Comparison of ENCODE assay signal across 9 cellular contexts in the genomic region with DNA sequence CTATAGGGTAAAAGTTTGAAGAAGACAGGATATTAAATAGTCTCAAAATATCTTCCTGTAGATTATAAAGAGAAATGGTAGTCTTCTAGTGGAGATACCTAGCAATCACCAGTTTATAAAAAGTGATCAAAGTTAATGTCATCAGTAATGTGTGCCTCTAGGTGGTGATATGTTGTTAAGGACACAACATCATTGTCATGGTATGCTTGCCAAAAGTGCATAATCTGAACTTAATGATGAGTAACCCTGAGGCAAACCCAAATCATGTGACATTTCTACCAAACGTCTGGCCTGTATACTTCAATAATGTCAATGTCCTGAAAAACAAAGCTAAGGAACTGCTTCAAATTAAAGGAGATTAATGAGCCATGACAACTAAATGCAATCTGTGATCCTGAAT.
DNase-seq lines count a peak whose midpoint lies in the region; TF ChIP-seq lines count a peak whose summit lies in the region.
"Had no signal": no experiment of that assay in that cellular context is flagged by ENCODE, and none has a peak within 500 bp of the region (broad histone marks: within the 10 kb centered on the region; RNA-seq: fewer than 3 reads in every experiment).

No MANE protein-coding gene starts in this region.

- no peak for TF ChIP-seq CTCF in sigmoid colon (IDR thresholded peaks at IDR 0.05)

- TF ChIP-seq POLR2A in erythroblast (IDR thresholded peaks at IDR 0.05; ENCODE audit: low read length) (no peak), sigmoid colon (IDR thresholded peaks at IDR 0.05) (no peak)

- H3K36me3 Mint-ChIP-seq in activated T-helper 1 cell treated with anti-CD3 and anti-CD28 coated beads, Interleukin-12 subunit alpha, Interleukin-12 subunit beta, Interleukin-2, Interleukin-4 antibody, amounts not matched to agents 30 ng/mL and 10 ng/mL and 1 ng/mL, durations not matched to agents 14 hours and 24 hours and 36 hours (ENCODE audit: low read depth), result no peaks in the 10 kb centered on the region

- H3K4me1 ChIP-seq in sigmoid colon, result peaks cover 0 to 17% (median 15%) of the 10 kb centered on the region in 4 donors

- no peak overlapping the region for H3K4me3 Mint-ChIP-seq in activated T-helper 1 cell treated with anti-CD3 and anti-CD28 coated beads, Interleukin-12 subunit alpha, Interleukin-12 subunit beta, Interleukin-2, Interleukin-4 antibody, amounts not matched to agents 30 ng/mL and 10 ng/mL and 1 ng/mL, durations not matched to agents 14 hours and 24 hours and 36 hours

- H3K4me1 Mint-ChIP-seq in activated T-helper 1 cell treated with anti-CD3 and anti-CD28 coated beads, Interleukin-12 subunit alpha, Interleukin-12 subunit beta, Interleukin-2, Interleukin-4 antibody, amounts not matched to agents 30 ng/mL and 10 ng/mL and 1 ng/mL, durations not matched to agents 14 hours and 24 hours and 36 hours (ENCODE audit: low read depth), result peaks cover 29% of the 10 kb centered on the region

- H3K9me3 Mint-ChIP-seq in activated T-helper 1 cell treated with anti-CD3 and anti-CD28 coated beads, Interleukin-12 subunit alpha, Interleukin-12 subunit beta, Interleukin-2, Interleukin-4 antibody, amounts not matched to agents 30 ng/mL and 10 ng/mL and 1 ng/mL, durations not matched to agents 14 hours and 24 hours and 36 hours, result no peaks in the 10 kb centered on the region

- intact Hi-C loops in sigmoid colon (cut with DNase I), result no loop called here
- intact Hi-C loops in activated T-helper 1 cell treated with anti-CD3 and anti-CD28 coated beads, Interleukin-12 subunit alpha, Interleukin-12 subunit beta, Interleukin-2, Interleukin-4 antibody, amounts not matched to agents 30 ng/mL and 10 ng/mL and 1 ng/mL, durations not matched to agents 14 hours and 24 hours and 36 hours (cut with micrococcal nuclease), result loop anchor here (1.0 to 2.0 kb wide), 4 partner anchors 96 to 220 kb away; a partner anchor contains a TSS

- no peak overlapping the region for H3K27ac Mint-ChIP-seq in activated T-helper 1 cell treated with anti-CD3 and anti-CD28 coated beads, Interleukin-12 subunit alpha, Interleukin-12 subunit beta, Interleukin-2, Interleukin-4 antibody, amounts not matched to agents 30 ng/mL and 10 ng/mL and 1 ng/mL, durations not matched to agents 14 hours and 24 hours and 36 hours

- H3K36me3 ChIP-seq in sigmoid colon, result no peaks in the 10 kb centered on the region

- no peak overlapping the region for H3K27ac ChIP-seq in sigmoid colon
- H3K27ac ChIP-seq: HL-60 had no signal

- DNase-seq in 8988T (peak; percentile 11), GM03348 (ENCODE audit: low spot score) (peak; percentile 19), NCI-H69 (lab: John Stamatoyannopoulos, UW) (peak; percentile 86), erythroblast (lab: John Stamatoyannopoulos, UW) (peak; percentile 58 to 66), sigmoid colon (no peak), D341Med (ENCODE audit: low spot score) (no peak)
- no peak for DNase-seq in stimulated activated CD4-positive, alpha-beta T cell treated with anti-CD3 and anti-CD28 coated beads, Interleukin-2, amount 100 ng/mL, for 48 hours
- DNase-seq in activated T-helper 1 cell treated with anti-CD3 and anti-CD28 coated beads, Interleukin-12 subunit alpha, Interleukin-12 subunit beta, Interleukin-2, Interleukin-4 antibody, amounts not matched to agents 30 ng/mL and 10 ng/mL and 1 ng/mL, durations not matched to agents 14 hours and 24 hours and 36 hours (ENCODE audit: low spot score), result no peak

- 3 to 17% methylated on average over 1 of the region's 1 CpG for WGBS in sigmoid colon, 2 donors

- no peaks in the 10 kb centered on the region for H3K9me3 ChIP-seq in sigmoid colon

- no peak overlapping the region for H3K4me3 ChIP-seq in sigmoid colon

- no peak for TF ChIP-seq EP300 in sigmoid colon (IDR thresholded peaks at IDR 0.05)

- H3K27me3 ChIP-seq in sigmoid colon, result no peaks in the 10 kb centered on the region

- H3K27me3 Mint-ChIP-seq in activated T-helper 1 cell treated with anti-CD3 and anti-CD28 coated beads, Interleukin-12 subunit alpha, Interleukin-12 subunit beta, Interleukin-2, Interleukin-4 antibody, amounts not matched to agents 30 ng/mL and 10 ng/mL and 1 ng/mL, durations not matched to agents 14 hours and 24 hours and 36 hours (ENCODE audit: insufficient read depth), result peaks cover 4% of the 10 kb centered on the region

Comparison
In these comparisons a context has a peak if more than half of its experiments do, and no peak if none do; other contexts are left out.
1. DNase-seq: peak in 8988T (single experiment), GM03348 (single experiment), NCI-H69 (single experiment) and erythroblast (2 of 2); none in stimulated activated CD4-positive, alpha-beta T cell treated with anti-CD3 and anti-CD28 coated beads, Interleukin-2, amount 100 ng/mL, for 48 hours (0 of 2), sigmoid colon (single experiment), activated T-helper 1 cell treated with anti-CD3 and anti-CD28 coated beads, Interleukin-12 subunit alpha, Interleukin-12 subunit beta, Interleukin-2, Interleukin-4 antibody, amounts not matched to agents 30 ng/mL and 10 ng/mL and 1 ng/mL, durations not matched to agents 14 hours and 24 hours and 36 hours (single experiment) and D341Med (single experiment).